In the genomic region with DNA sequence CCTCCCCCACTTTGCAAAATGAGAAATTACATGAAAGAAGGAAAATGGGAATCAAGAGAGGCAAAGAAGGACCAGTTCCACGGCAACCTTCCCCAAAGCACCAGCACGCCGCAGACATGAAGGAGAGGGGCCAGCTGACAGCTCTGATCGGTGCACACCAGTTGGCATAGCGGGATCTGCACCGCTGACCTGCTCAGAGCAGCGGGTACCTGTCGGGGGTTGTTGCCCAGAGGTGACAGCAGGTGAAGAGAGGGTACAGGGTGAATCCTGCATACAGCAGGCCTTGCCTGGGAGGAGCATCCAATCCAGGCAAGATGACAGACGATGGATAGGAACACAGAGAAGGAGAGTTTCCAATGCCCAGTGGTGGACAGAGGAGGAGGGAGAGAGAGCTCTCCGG, we compare ENCODE assay signal across 3 cellular contexts.
TF ChIP-seq lines count a peak whose summit lies in the region.

No MANE protein-coding gene starts in this region.

TF ChIP-seq in liver, 16 proteins besides CTCF, POLR2A, EP300 and RAD21:
- no peak for TF ChIP-seq FOXA1 (IDR thresholded peaks at IDR 0.05)

TF ChIP-seq in HepG2, 621 proteins besides CTCF, POLR2A, EP300 and RAD21:
- TF ChIP-seq KDM5A (IDR thresholded peaks at IDR 0.05; ENCODE audit: borderline replicate concordance, low read length) (no peak), ZNF530 (CRISPR knock-in tag; IDR thresholded peaks at IDR 0.05; ENCODE audit: low read depth) (no peak), SYNCRIP (IDR thresholded peaks at IDR 0.05; ENCODE audit: insufficient read depth, low read depth, low read length) (no peak), TBX3 (IDR thresholded peaks at IDR 0.05; ENCODE audit: borderline replicate concordance) (no peak), ATF1 (CRISPR knock-in tag; IDR thresholded peaks at IDR 0.05) (no peak), ZNF672 (CRISPR knock-in tag; IDR thresholded peaks at IDR 0.05) (no peak), ZBTB7A (CRISPR knock-in tag; IDR thresholded peaks at IDR 0.05) (no peak), CREB1 (IDR thresholded peaks at IDR 0.05) (no peak), CREB1 (CRISPR knock-in tag; IDR thresholded peaks at IDR 0.05) (no peak)
- TF ChIP-seq, protein P1, sequence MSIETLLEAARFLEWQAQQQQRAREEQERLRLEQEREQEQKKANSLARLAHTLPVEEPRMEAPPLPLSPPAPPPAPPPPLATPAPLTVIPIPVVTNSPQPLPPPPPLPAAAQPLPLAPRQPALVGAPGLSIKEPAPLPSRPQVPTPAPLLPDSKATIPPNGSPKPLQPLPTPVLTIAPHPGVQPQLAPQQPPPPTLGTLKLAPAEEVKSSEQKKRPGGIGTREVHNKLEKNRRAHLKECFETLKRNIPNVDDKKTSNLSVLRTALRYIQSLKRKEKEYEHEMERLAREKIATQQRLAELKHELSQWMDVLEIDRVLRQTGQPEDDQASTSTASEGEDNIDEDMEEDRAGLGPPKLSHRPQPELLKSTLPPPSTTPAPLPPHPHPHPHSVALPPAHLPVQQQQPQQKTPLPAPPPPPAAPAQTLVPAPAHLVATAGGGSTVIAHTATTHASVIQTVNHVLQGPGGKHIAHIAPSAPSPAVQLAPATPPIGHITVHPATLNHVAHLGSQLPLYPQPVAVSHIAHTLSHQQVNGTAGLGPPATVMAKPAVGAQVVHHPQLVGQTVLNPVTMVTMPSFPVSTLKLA (IDR thresholded peaks at IDR 0.05): no peak

TF ChIP-seq in H1, 55 proteins besides CTCF, POLR2A, EP300 and RAD21:
- TF ChIP-seq, protein P2, sequence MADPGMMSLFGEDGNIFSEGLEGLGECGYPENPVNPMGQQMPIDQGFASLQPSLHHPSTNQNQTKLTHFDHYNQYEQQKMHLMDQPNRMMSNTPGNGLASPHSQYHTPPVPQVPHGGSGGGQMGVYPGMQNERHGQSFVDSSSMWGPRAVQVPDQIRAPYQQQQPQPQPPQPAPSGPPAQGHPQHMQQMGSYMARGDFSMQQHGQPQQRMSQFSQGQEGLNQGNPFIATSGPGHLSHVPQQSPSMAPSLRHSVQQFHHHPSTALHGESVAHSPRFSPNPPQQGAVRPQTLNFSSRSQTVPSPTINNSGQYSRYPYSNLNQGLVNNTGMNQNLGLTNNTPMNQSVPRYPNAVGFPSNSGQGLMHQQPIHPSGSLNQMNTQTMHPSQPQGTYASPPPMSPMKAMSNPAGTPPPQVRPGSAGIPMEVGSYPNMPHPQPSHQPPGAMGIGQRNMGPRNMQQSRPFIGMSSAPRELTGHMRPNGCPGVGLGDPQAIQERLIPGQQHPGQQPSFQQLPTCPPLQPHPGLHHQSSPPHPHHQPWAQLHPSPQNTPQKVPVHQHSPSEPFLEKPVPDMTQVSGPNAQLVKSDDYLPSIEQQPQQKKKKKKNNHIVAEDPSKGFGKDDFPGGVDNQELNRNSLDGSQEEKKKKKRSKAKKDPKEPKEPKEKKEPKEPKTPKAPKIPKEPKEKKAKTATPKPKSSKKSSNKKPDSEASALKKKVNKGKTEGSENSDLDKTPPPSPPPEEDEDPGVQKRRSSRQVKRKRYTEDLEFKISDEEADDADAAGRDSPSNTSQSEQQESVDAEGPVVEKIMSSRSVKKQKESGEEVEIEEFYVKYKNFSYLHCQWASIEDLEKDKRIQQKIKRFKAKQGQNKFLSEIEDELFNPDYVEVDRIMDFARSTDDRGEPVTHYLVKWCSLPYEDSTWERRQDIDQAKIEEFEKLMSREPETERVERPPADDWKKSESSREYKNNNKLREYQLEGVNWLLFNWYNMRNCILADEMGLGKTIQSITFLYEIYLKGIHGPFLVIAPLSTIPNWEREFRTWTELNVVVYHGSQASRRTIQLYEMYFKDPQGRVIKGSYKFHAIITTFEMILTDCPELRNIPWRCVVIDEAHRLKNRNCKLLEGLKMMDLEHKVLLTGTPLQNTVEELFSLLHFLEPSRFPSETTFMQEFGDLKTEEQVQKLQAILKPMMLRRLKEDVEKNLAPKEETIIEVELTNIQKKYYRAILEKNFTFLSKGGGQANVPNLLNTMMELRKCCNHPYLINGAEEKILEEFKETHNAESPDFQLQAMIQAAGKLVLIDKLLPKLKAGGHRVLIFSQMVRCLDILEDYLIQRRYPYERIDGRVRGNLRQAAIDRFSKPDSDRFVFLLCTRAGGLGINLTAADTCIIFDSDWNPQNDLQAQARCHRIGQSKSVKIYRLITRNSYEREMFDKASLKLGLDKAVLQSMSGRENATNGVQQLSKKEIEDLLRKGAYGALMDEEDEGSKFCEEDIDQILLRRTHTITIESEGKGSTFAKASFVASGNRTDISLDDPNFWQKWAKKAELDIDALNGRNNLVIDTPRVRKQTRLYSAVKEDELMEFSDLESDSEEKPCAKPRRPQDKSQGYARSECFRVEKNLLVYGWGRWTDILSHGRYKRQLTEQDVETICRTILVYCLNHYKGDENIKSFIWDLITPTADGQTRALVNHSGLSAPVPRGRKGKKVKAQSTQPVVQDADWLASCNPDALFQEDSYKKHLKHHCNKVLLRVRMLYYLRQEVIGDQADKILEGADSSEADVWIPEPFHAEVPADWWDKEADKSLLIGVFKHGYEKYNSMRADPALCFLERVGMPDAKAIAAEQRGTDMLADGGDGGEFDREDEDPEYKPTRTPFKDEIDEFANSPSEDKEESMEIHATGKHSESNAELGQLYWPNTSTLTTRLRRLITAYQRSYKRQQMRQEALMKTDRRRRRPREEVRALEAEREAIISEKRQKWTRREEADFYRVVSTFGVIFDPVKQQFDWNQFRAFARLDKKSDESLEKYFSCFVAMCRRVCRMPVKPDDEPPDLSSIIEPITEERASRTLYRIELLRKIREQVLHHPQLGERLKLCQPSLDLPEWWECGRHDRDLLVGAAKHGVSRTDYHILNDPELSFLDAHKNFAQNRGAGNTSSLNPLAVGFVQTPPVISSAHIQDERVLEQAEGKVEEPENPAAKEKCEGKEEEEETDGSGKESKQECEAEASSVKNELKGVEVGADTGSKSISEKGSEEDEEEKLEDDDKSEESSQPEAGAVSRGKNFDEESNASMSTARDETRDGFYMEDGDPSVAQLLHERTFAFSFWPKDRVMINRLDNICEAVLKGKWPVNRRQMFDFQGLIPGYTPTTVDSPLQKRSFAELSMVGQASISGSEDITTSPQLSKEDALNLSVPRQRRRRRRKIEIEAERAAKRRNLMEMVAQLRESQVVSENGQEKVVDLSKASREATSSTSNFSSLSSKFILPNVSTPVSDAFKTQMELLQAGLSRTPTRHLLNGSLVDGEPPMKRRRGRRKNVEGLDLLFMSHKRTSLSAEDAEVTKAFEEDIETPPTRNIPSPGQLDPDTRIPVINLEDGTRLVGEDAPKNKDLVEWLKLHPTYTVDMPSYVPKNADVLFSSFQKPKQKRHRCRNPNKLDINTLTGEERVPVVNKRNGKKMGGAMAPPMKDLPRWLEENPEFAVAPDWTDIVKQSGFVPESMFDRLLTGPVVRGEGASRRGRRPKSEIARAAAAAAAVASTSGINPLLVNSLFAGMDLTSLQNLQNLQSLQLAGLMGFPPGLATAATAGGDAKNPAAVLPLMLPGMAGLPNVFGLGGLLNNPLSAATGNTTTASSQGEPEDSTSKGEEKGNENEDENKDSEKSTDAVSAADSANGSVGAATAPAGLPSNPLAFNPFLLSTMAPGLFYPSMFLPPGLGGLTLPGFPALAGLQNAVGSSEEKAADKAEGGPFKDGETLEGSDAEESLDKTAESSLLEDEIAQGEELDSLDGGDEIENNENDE (IDR thresholded peaks at IDR 0.05; ENCODE audit: insufficient replicate concordance, low read length): no peak
- TF ChIP-seq TEAD4 (IDR thresholded peaks at IDR 0.05; ENCODE audit: low read depth, low read length): no peak
- no peak for TF ChIP-seq EGR1 (IDR thresholded peaks at IDR 0.05; ENCODE audit: borderline replicate concordance, low read depth, low read length)
- no peak for TF ChIP-seq SP4 (IDR thresholded peaks at IDR 0.05; ENCODE audit: low read length)
- TF ChIP-seq KDM4A (IDR thresholded peaks at IDR 0.05; ENCODE audit: low read depth, low read length, severe bottlenecking): no peak
